ENCODE assay signal across 7 cellular contexts in the genomic region with DNA sequence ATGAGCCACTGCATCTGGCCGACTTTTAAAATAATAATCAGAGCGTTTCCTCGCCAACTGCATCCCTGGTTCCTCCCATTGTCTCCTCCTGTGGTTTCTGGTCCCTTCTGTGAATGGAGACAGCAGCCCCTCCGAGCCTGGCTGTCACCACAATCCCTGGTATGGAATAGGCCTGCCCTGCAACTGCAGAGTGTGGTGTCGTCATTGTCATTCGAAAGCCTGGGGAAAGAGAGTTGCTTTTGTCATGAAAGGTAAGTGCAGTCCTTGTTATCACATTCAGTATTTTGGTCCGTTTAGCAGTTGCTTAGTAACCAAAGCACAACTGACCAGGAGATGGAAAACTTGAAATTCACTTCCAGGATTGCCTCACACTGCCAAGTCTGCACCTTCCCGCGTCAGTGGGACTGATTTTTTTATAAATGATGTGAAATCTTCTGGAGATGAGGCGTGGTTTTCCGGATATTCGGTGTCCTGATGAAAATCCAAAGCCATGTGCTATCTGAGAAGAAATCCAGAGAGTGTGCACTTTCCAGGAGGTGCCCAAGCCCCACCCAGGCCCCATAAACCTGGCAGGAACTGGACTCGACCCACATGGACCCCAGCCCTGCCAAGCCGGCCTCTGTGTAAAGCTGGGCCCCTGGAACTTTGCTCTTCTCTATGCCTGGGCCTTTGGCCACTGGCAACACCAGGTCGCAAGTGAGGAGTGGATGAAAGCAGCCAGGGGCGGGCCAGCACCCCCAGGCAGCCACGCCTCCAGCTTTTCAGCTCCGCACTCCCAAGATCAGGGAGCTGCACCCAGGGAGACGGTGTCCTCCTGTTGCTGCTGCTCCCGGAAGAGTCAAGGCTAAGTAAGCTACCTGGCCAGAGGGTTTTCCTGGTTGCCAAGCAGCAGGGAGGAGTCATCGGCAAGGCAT.
DNase-seq lines count a peak whose midpoint lies in the region; ATAC-seq and TF ChIP-seq lines count a peak whose summit lies in the region.

No MANE protein-coding gene starts in this region.

- no peak overlapping the region for H3K4me3 ChIP-seq in HUES6 (ENCODE audit: low read depth, low read length)
- no peak overlapping the region for H3K4me3 ChIP-seq in thoracic aorta

- DNase-seq in T47D (ENCODE audit: low read depth in 1 of 2, low spot score in 1 of 2) (peak; percentile 76 to 87), iPS-NIHi11 (ENCODE audit: low spot score) (peak; percentile 77), thoracic aorta (ENCODE audit: low spot score) (no peak), posterior vena cava (ENCODE audit: low spot score) (no peak)
- DNase-seq in activated effector memory CD4-positive, alpha-beta T cell treated with Interleukin-2 at 50 U/mL for 16 hours: no peak

- H3K36me3 ChIP-seq in HUES6 (ENCODE audit: control insufficient read depth, insufficient read depth, low read length) (no peaks in the 10 kb centered on the region), thoracic aorta (no peaks in the 10 kb centered on the region)

- H3K4me1 ChIP-seq in HUES6 (ENCODE audit: control insufficient read depth, insufficient read depth, low read length): peaks cover 27% of the 10 kb centered on the region
- peaks cover 0 to 11% of the 10 kb centered on the region in 2 donors for H3K4me1 ChIP-seq in thoracic aorta (ENCODE audit: control insufficient read depth in 1 of 2, low read depth in 2 of 2)

- ATAC-seq in thoracic aorta (ENCODE audit: insufficient number of reproducible peaks, low FRiP score, low read depth) (peak; percentile 67), GM21526 (IDR thresholded peaks at IDR 0.05; ENCODE audit: low FRiP score, unreplicated experiment) (no peak)

- peak overlapping the region; percentile 69 for H3K9ac ChIP-seq in HUES6 (ENCODE audit: low read length)

- H3K9me3 ChIP-seq in HUES6 (ENCODE audit: control insufficient read depth, insufficient read depth, low read depth, low read length) (no peaks in the 10 kb centered on the region), thoracic aorta (no peaks in the 10 kb centered on the region)

- in situ Hi-C loops in T47D (cut with HindIII; ENCODE audit: low pct_unique_long_range_greater_than_20kb, low sequenced_read_pairs): no loop called here

- no peaks in the 10 kb centered on the region for H3K27me3 ChIP-seq in HUES6 (ENCODE audit: control insufficient read depth, insufficient read depth, low read length)
- H3K27me3 ChIP-seq in thoracic aorta (replicated peaks; ENCODE audit: insufficient read depth): no peaks in the 10 kb centered on the region

- intact Hi-C loops in posterior vena cava (cut with DNase I): no loop called here

- TF ChIP-seq CTCF in thoracic aorta (IDR thresholded peaks at IDR 0.05): no peak

- H3K27ac ChIP-seq in HUES6 (ENCODE audit: low read depth, low read length) (peak overlapping the region; percentile 83), thoracic aorta (no peak overlapping the region)

Comparison
In these comparisons a context has a peak if more than half of its experiments do, and no peak if none do; other contexts are left out.
1. DNase-seq: peak in T47D (2 of 2) and iPS-NIHi11 (single experiment); none in thoracic aorta (single experiment), activated effector memory CD4-positive, alpha-beta T cell treated with Interleukin-2 at 50 U/mL for 16 hours (single experiment) and posterior vena cava (single experiment).